37 cellular contexts compared by ENCODE assay signal in genomic region chr16:84347161-84347560, GRCh38. TPM values are rescaled to one million over a fixed set of nuclear protein-coding genes. Genes with fewer than 3 reads are reported as not detected.
"Had no signal": no experiment of that assay in that cellular context is flagged by ENCODE, and none has a peak within 500 bp of the region (broad histone marks: within the 10 kb centered on the region; RNA-seq: fewer than 3 reads in every experiment).

No MANE protein-coding gene starts in this region.

- H3K4me2 ChIP-seq: KMS-11 had no signal

- H3K27me3 ChIP-seq: MG63 had no signal

- H3K4me3 ChIP-seq: MG63 had no signal

- H3K9ac ChIP-seq: KMS-11 had no signal

- DNase-seq: Karpas-422, Kasumi-1, MG63, MM.1S, MV-4-11, NCI-H1048, NCI-H1092, NCI-H1092 treated with DMSO at 0.1 percent for 48 hours, NCI-H1105, NCI-H1105 treated with DMSO at 0.1 percent for 48 hours, NCI-H1417, NCI-H1417 treated with DMSO at 0.1 percent for 48 hours, NCI-H1436, NCI-H1436 treated with DMSO at 0.1 percent for 48 hours, NCI-H146, NCI-H1694, NCI-H1694 treated with DMSO at 0.1 percent for 48 hours, NCI-H187, NCI-H187 treated with DMSO at 0.1 percent for 48 hours, NCI-H1930, NCI-H2029, NCI-H2029 treated with DMSO at 0.1 percent for 48 hours, NCI-H2081, NCI-H2081 treated with DMSO at 0.1 percent for 48 hours, NCI-H2107, NCI-H2171, NCI-H2171 treated with DMSO at 0.1 percent for 48 hours, NCI-H2227 treated with DMSO at 0.1 percent for 48 hours, NCI-H226, NCI-H345, NCI-H446, NCI-H446 treated with DMSO at 0.1 percent for 48 hours, NCI-H510A had no signal

- H3K36me3 ChIP-seq: MG63 had no signal

- H3K9me3 ChIP-seq: MG63 had no signal

- H3K27ac ChIP-seq: KMS-11 had no signal

RNA-seq across cellular contexts. Expression of gene ATP2C2, which starts 21.2 kb away (rescaled TPM):
- total RNA-seq: LHCN-M2, MCF 10A, NCI-H460 had no signal

RNA-seq across cellular contexts. Expression of gene WFDC1, which starts 52.5 kb away (rescaled TPM):
- total RNA-seq: LHCN-M2, MCF 10A, NCI-H460 had no signal
